Comparison of ENCODE assay signal across 21 cellular contexts in the genomic region with DNA sequence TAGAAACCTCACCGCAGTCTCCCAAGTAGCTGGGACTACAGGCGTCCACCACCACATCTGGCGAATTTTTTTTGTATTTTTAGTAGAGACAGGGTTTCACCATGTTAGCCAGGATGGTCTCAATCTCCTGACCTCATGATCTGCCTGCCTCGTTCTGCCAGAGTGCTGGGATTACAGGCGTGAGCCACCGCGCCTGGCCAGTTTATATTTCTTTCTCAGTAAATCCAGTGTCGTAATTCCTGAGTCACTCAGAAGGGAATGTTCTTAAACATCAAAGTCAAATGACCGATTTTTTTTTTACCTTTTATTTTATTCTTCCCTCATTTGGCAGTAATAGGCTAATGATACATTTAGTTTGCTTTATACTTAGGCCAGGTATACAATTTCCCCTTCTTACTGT.
"Had no signal": no experiment of that assay in that cellular context is flagged by ENCODE, and none has a peak within 500 bp of the region (broad histone marks: within the 10 kb centered on the region; RNA-seq: fewer than 3 reads in every experiment).

No MANE protein-coding gene starts in this region.

- H3K27me3 Mint-ChIP-seq: brain had no signal

- ATAC-seq: activated naive CD4-positive, alpha-beta T cell treated with anti-CD3 and anti-CD28 coated beads, Interleukin-2, amount 50 U/mL, for 72 hours; activated T-cell treated with anti-CD3 and anti-CD28 coated beads, Interleukin-2, amount 50 U/mL, for 72 hours; foreskin keratinocyte; heart right ventricle; left lobe of liver; lower lobe of right lung; natural killer cell; psoas muscle; stimulated activated naive CD8-positive, alpha-beta T cell treated with anti-CD3 and anti-CD28 coated beads, Interleukin-15, Interleukin-2, amounts not matched to agents 100 U/mL and 50 U/mL, for 24 hours had no signal

- H3K27ac Mint-ChIP-seq: activated naive CD4-positive, alpha-beta T cell treated with anti-CD3 and anti-CD28 coated beads, Interleukin-2, amount 50 U/mL, for 72 hours; activated T-cell treated with anti-CD3 and anti-CD28 coated beads, Interleukin-2, amount 50 U/mL, for 72 hours; brain; neural progenitor cell had no signal

- H3K9me3 Mint-ChIP-seq: natural killer cell had no signal

- H3K4me1 Mint-ChIP-seq: brain, neural progenitor cell had no signal

- DNase-seq: activated CD4-positive, alpha-beta T cell treated with anti-CD3 and anti-CD28 coated beads for 4 hours; activated CD4-positive, alpha-beta T cell treated with anti-CD3 and anti-CD28 coated beads, Interleukin-2, amount 50 U/mL, for 4 hours; activated naive CD4-positive, alpha-beta T cell; activated T-cell treated with anti-CD3 and anti-CD28 coated beads for 4 hours; activated T-cell treated with anti-CD3 and anti-CD28 coated beads, Interleukin-2, amount 50 U/mL, for 72 hours; foreskin keratinocyte; heart right ventricle; kidney glomerular epithelial cell; lower lobe of right lung; mesendoderm; natural killer cell; occipital lobe; psoas muscle; stimulated activated CD4-positive, alpha-beta T cell treated with anti-CD3 and anti-CD28 coated beads, Interleukin-2, amount 100 ng/mL, for 48 hours; stimulated activated naive CD8-positive, alpha-beta T cell treated with anti-CD3 and anti-CD28 coated beads, Interleukin-15, Interleukin-2, amounts not matched to agents 100 U/mL and 50 U/mL, for 24 hours; testis; transverse colon had no signal

- H3K4me3 Mint-ChIP-seq: activated T-cell treated with anti-CD3 and anti-CD28 coated beads, Interleukin-2, amount 50 U/mL, for 72 hours; brain; natural killer cell; neural progenitor cell had no signal
